8 cellular contexts compared by ENCODE assay signal in genomic region chr21:34884346-34884929, GRCh38.
DNase-seq lines count a peak whose midpoint lies in the region; ATAC-seq and TF ChIP-seq lines count a peak whose summit lies in the region.

No MANE protein-coding gene starts in this region.

- H3K27me3 Mint-ChIP-seq in T-helper 1 cell treated with Interleukin-12 subunit alpha and Interleukin-12 subunit beta and Interleukin-4 antibody, amounts not matched to agents 30 μg/mL and 1 μg/mL, for 36 hours (ENCODE audit: low read depth), result peaks cover 5% of the 10 kb centered on the region

- ATAC-seq in HG03521 (IDR thresholded peaks at IDR 0.05; ENCODE audit: unreplicated experiment), result no peak

- no peaks in the 10 kb centered on the region for H3K9me3 Mint-ChIP-seq in T-helper 1 cell treated with Interleukin-12 subunit alpha and Interleukin-12 subunit beta and Interleukin-4 antibody, amounts not matched to agents 30 μg/mL and 1 μg/mL, for 36 hours

- H3K4me1 ChIP-seq in SJSA1 (replicated peaks) (peaks cover 44% of the 10 kb centered on the region), esophagus muscularis mucosa (peaks cover 21 to 36% (median 34%) of the 10 kb centered on the region in 4 donors), smooth muscle cell (ENCODE audit: low read depth) (peaks cover 15% of the 10 kb centered on the region)

- H3K79me2 ChIP-seq in smooth muscle cell (ENCODE audit: low read depth), result peaks cover 85% of the 10 kb centered on the region

- H3K27ac Mint-ChIP-seq in T-helper 1 cell treated with Interleukin-12 subunit alpha and Interleukin-12 subunit beta and Interleukin-4 antibody, amounts not matched to agents 30 μg/mL and 1 μg/mL, for 36 hours, result no peak overlapping the region

- H3K4me1 Mint-ChIP-seq in T-helper 1 cell treated with Interleukin-12 subunit alpha and Interleukin-12 subunit beta and Interleukin-4 antibody, amounts not matched to agents 30 μg/mL and 1 μg/mL, for 36 hours (ENCODE audit: low read depth), result peaks cover 50% of the 10 kb centered on the region

- DNase-seq in T-helper 1 cell, result no peak
- peak in 1 of 2 experiments; percentile 64 for DNase-seq in SJSA1 (ENCODE audit: low read depth in 1 of 2, low spot score in 2 of 2)
- DNase-seq in esophagus muscularis mucosa (ENCODE audit: extremely low spot score), result peak; percentile 21
- DNase-seq in smooth muscle cell (lab: John Stamatoyannopoulos, UW; ENCODE audit: unreplicated experiment), result no peak
- DNase-seq in SKM-1 treated with dmso at 0.1 percent for 144 hours (lab: John Stamatoyannopoulos, UW; ENCODE audit: unreplicated experiment), result no peak
- DNase-seq in stimulated activated CD4-positive, alpha-beta T cell treated with anti-CD3 and anti-CD28 coated beads, Interleukin-12 subunit alpha, Interleukin-12 subunit beta, amount 100 ng/mL, for 4 hours, result no peak

- TF ChIP-seq POLR2A in esophagus muscularis mucosa (IDR thresholded peaks at IDR 0.05; ENCODE audit: low read depth), result no peak

- peak overlapping the region; percentile 97 for H3K9ac ChIP-seq in smooth muscle cell (ENCODE audit: low read depth)

- H4K20me1 ChIP-seq in smooth muscle cell (ENCODE audit: low read depth), result peaks cover 88% of the 10 kb centered on the region

- H3K36me3 ChIP-seq in SJSA1 (peaks cover 70% of the 10 kb centered on the region), esophagus muscularis mucosa (no peaks in the 10 kb centered on the region), smooth muscle cell (ENCODE audit: low read depth) (peaks cover 9% of the 10 kb centered on the region)

- H2AFZ ChIP-seq in smooth muscle cell (ENCODE audit: low read depth), result no peak overlapping the region

- H3K27ac ChIP-seq in SJSA1 (peak overlapping the region; percentile 97), esophagus muscularis mucosa (replicated peaks in 1 of 4) (peak overlapping the region in 1 of 4 donors; percentile 82), smooth muscle cell (ENCODE audit: low read depth) (peak overlapping the region; percentile 95)

- H3K4me3 Mint-ChIP-seq in T-helper 1 cell treated with Interleukin-12 subunit alpha and Interleukin-12 subunit beta and Interleukin-4 antibody, amounts not matched to agents 30 μg/mL and 1 μg/mL, for 36 hours, result peak overlapping the region; percentile 26

- TF ChIP-seq EP300 in esophagus muscularis mucosa (IDR thresholded peaks at IDR 0.05), result no peak

- H3K9me3 ChIP-seq in SJSA1 (replicated peaks), result no peaks in the 10 kb centered on the region
- no peaks in the 10 kb centered on the region for H3K9me3 ChIP-seq in esophagus muscularis mucosa
- H3K9me3 ChIP-seq in smooth muscle cell (replicated peaks; ENCODE audit: low read depth), result no peaks in the 10 kb centered on the region

- no peaks in the 10 kb centered on the region for H3K27me3 ChIP-seq in SJSA1 (replicated peaks)
- peaks cover 4 to 60% (median 24%) of the 10 kb centered on the region in 4 donors for H3K27me3 ChIP-seq in esophagus muscularis mucosa
- H3K27me3 ChIP-seq in smooth muscle cell (ENCODE audit: low read depth), result no peaks in the 10 kb centered on the region

- H3K4me2 ChIP-seq in smooth muscle cell, result peak overlapping the region; percentile 99

- H3K36me3 Mint-ChIP-seq in T-helper 1 cell treated with Interleukin-12 subunit alpha and Interleukin-12 subunit beta and Interleukin-4 antibody, amounts not matched to agents 30 μg/mL and 1 μg/mL, for 36 hours (ENCODE audit: low read depth), result peaks cover 33% of the 10 kb centered on the region

- intact Hi-C loops in esophagus muscularis mucosa (cut with DNase I), result loop anchor here (10.0 kb wide), 1 partner anchor 1440 kb away; the partner anchor contains the start of gene MORC3

- TF ChIP-seq CTCF in esophagus muscularis mucosa (IDR thresholded peaks at IDR 0.05) (no peak), smooth muscle cell (IDR thresholded peaks at IDR 0.05; ENCODE audit: borderline replicate concordance, insufficient read depth, poor library complexity, severe bottlenecking) (no peak)

- peak overlapping the region; percentile 88 for H3K4me3 ChIP-seq in SJSA1
- peak overlapping the region in 3 of 4 donors; percentile 15 to 77 (median 34) for H3K4me3 ChIP-seq in esophagus muscularis mucosa
- H3K4me3 ChIP-seq in smooth muscle cell, result peak overlapping the region; percentile 92

- WGBS in esophagus muscularis mucosa, result 85% methylated on average over 3 of the region's 3 CpGs
- WGBS in smooth muscle cell (ENCODE audit: low lambda C conversion rate), result 24% methylated on average over 3 of the region's 3 CpGs

- peaks cover 44% of the 10 kb centered on the region for H3F3A ChIP-seq in smooth muscle cell (ENCODE audit: low read depth)

Comparison
In these comparisons a context has a peak if more than half of its experiments do, and no peak if none do; other contexts are left out.
1. H3K4me3 ChIP-seq: peak in every context shown above with its lines; median percentile 92 in smooth muscle cell; 88 in SJSA1; 34 in esophagus muscularis mucosa.